In the genomic region with DNA sequence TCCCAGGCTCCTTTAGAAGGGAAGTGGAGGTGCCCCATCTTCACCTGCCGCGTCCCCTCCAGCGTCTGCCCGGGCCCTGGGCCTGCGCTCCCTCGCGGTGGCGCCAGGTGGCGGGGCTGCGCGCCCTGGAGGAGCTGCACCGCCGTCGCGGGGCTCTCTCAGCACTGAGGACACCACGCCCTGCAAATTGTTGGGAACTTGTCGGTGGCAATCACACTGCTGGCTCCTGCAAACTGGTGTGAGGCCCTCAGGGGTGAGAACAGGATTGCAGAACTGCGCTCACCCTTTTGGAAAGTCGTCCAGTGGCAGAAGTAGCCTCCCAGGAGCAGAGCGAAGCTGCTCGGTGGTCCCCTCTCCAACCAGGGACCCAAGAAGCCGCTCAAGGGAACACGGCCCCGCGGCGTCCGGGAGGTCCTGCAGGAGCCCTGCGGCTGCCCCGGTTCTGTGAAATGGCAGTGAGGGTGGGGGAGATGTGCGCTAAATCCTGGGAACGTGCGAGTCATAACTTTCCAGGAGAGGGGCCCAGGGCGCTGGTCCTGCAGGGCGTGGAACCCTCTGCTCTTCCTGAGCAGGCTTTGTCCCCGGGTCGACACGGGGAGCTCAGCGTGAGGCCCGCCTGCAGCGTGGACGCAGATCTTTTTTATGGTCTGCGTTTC, we compare ENCODE assay signal across 8 cellular contexts. TPM values are rescaled to one million over a fixed set of nuclear protein-coding genes. Genes with fewer than 3 reads are reported as not detected.
DNase-seq lines count a peak whose midpoint lies in the region; ATAC-seq and TF ChIP-seq lines count a peak whose summit lies in the region.

No MANE protein-coding gene starts in this region.

- no peaks in the 10 kb centered on the region for H3K36me3 ChIP-seq in mucosa of descending colon (ENCODE audit: low read depth)

- intact Hi-C loops in mucosa of descending colon (cut with DNase I, micrococcal nuclease), result loop anchor here (5.0 to 10.0 kb wide), 2 partner anchors 89 to 337 kb away; partner anchors contain the start of gene CHSY1 (in 1 of the 2)

- no peaks in the 10 kb centered on the region for H3K9me3 ChIP-seq in mucosa of descending colon

- TF ChIP-seq CTCF in epithelial cell of proximal tubule (conservative IDR thresholded peaks at IDR 0.05; ENCODE audit: low read depth, low read length), result peak; percentile 90
- peak; percentile 94 for TF ChIP-seq CTCF in mucosa of descending colon (IDR thresholded peaks at IDR 0.05)

- H3K4me3 ChIP-seq in epithelial cell of proximal tubule (ENCODE audit: low read depth, low read length) (peak overlapping the region; percentile 77), mucosa of descending colon (peak overlapping the region; percentile 54)

- DNase-seq in AG20443 (ENCODE audit: low spot score) (peak; percentile 95), NCI-H774 (lab: John Stamatoyannopoulos, UW) (peak; percentile 58), epithelial cell of proximal tubule (ENCODE audit: low read depth) (no peak), mucosa of descending colon (peak; percentile 90 to 91 (median 91))
- peak; percentile 4 for DNase-seq in activated CD8-positive, alpha-beta memory T cell treated with anti-CD3 and anti-CD28 coated beads, Interleukin-2, amount 50 U/mL, for 1 hour (ENCODE audit: extremely low read depth)
- peak; percentile 11 to 24 for DNase-seq in stimulated activated CD8-positive, alpha-beta memory T cell treated with anti-CD3 and anti-CD28 coated beads, Interleukin-4, amount 100 ng/mL, for 4 hours (ENCODE audit: low read depth in 2 of 2, low spot score in 1 of 2)

- ATAC-seq in GM18867 (IDR thresholded peaks at IDR 0.05; ENCODE audit: unreplicated experiment) (peak; percentile 63), HG03097 (IDR thresholded peaks at IDR 0.05; ENCODE audit: low FRiP score, unreplicated experiment) (peak; percentile 69), mucosa of descending colon (peak; percentile 93)

- H3K4me1 ChIP-seq in mucosa of descending colon (ENCODE audit: low read depth), result peaks cover 7% of the 10 kb centered on the region

RNA-seq across cellular contexts. Expression of gene LRRK1, which starts 1.0 kb away (rescaled TPM):
- total RNA-seq in epithelial cell of proximal tubule (8.1 and 8.8 TPM in 2 replicates), mucosa of descending colon (10 to 100 TPM; 43.7 to 60.1 (median 50.6) TPM)

RNA-seq across cellular contexts. Expression of gene ALDH1A3, which starts 38.5 kb away (rescaled TPM):
- 79.9 and 141 TPM in 2 replicates for total RNA-seq in epithelial cell of proximal tubule
- total RNA-seq in mucosa of descending colon, result 10 to 100 TPM in 2 of 3 donors, 1 to 10 TPM in 1; 4.7 to 18.0 (median 12.9) TPM
